ENCODE assay signal across 35 cellular contexts in the genomic region with DNA sequence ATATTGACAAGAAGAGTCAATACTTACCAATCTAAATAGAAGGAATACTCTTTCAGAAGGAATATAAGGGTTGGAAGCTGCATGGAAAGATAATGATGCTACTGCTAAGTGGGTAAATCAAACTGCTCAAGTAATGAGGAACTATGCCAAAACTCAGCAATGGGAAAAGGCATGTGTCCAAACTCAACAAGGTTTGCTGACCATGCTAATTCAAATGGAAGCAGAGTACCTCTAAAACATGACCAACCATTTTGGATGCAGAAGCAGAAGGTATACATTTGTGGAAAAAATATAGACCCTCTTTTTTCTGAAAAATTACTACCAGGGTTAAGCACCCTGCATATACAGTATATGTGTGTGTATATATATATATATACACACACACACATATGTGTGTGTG.
"Had no signal": no experiment of that assay in that cellular context is flagged by ENCODE, and none has a peak within 500 bp of the region (broad histone marks: within the 10 kb centered on the region; RNA-seq: fewer than 3 reads in every experiment).

No MANE protein-coding gene starts in this region.

- DNase-seq: activated B cell treated with CpG ODN at 0.5 μM for 24 hours; activated CD4-positive, alpha-beta memory T cell treated with anti-CD3 and anti-CD28 coated beads for 36 hours; activated CD4-positive, alpha-beta T cell treated with anti-CD3 and anti-CD28 coated beads for 4 hours; activated CD4-positive, alpha-beta T cell treated with anti-CD3 and anti-CD28 coated beads, Interleukin-2, amount 10 ng/mL, durations not matched to agents 24 days and 14 days; activated CD4-positive, alpha-beta T cell treated with anti-CD3 and anti-CD28 coated beads, Interleukin-2, amount 50 U/mL, for 1 hour; activated CD4-positive, alpha-beta T cell treated with anti-CD3 and anti-CD28 coated beads, Interleukin-2, amount 50 U/mL, for 4 hours; activated CD4-positive, CD25-positive, alpha-beta regulatory T cell treated with anti-CD3 and anti-CD28 coated beads, Interleukin-2, amount 50 U/mL, for 72 hours; activated CD8-positive, alpha-beta memory T cell treated with anti-CD3 and anti-CD28 coated beads, Interleukin-2, amount 50 U/mL, for 4 hours; activated CD8-positive, alpha-beta T cell treated with anti-CD3 and anti-CD28 coated beads for 36 hours; activated effector memory CD4-positive, alpha-beta T cell treated with anti-CD3 and anti-CD28 coated beads, Interleukin-2, amount 50 U/mL, for 16 hours; activated naive CD4-positive, alpha-beta T cell; activated naive CD4-positive, alpha-beta T cell treated with anti-CD3 and anti-CD28 coated beads for 36 hours; activated naive CD4-positive, alpha-beta T cell treated with anti-CD3 and anti-CD28 coated beads, Interleukin-2, amount 50 U/mL, for 16 hours; activated naive CD8-positive, alpha-beta T cell treated with anti-CD3 and anti-CD28 coated beads for 36 hours; activated T-cell treated with anti-CD3 and anti-CD28 coated beads for 4 hours; activated T-cell treated with anti-CD3 and anti-CD28 coated beads, Interleukin-2, amount 50 U/mL, for 1 hour; activated T-cell treated with anti-CD3 and anti-CD28 coated beads, Interleukin-2, amount 50 U/mL, for 4 hours; activated T-cell treated with anti-CD3 and anti-CD28 coated beads, Interleukin-2, amount 50 U/mL, for 72 hours; adrenal gland; amniotic stem cell; aorta; body of pancreas; brain microvascular endothelial cell; central memory CD4-positive, alpha-beta T cell; T-helper 2 cell; T-helper 9 cell had no signal

- H3K36me3 ChIP-seq: adrenal gland, brain microvascular endothelial cell, breast epithelium had no signal

- H3K27me3 ChIP-seq: adrenal gland, body of pancreas, brain microvascular endothelial cell, breast epithelium had no signal

- H3K4me3 Mint-ChIP-seq: activated B cell treated with CpG ODN at 0.5 μM for 24 hours; activated CD4-positive, alpha-beta memory T cell treated with anti-CD3 and anti-CD28 coated beads for 36 hours; activated CD4-positive, alpha-beta T cell treated with anti-CD3 and anti-CD28 coated beads, Interleukin-2, amount 10 ng/mL, durations not matched to agents 24 days and 14 days; activated CD8-positive, alpha-beta T cell treated with anti-CD3 and anti-CD28 coated beads for 36 hours; activated naive CD4-positive, alpha-beta T cell treated with anti-CD3 and anti-CD28 coated beads for 36 hours; activated naive CD8-positive, alpha-beta T cell treated with anti-CD3 and anti-CD28 coated beads for 36 hours; activated T-cell treated with anti-CD3 and anti-CD28 coated beads, Interleukin-2, amount 50 U/mL, for 4 hours; activated T-cell treated with anti-CD3 and anti-CD28 coated beads, Interleukin-2, amount 50 U/mL, for 72 hours; activated T-helper 1 cell treated with anti-CD3 and anti-CD28 coated beads, Interleukin-12 subunit alpha, Interleukin-12 subunit beta, Interleukin-2, Interleukin-4 antibody, amounts not matched to agents 30 ng/mL and 10 ng/mL and 1 ng/mL, durations not matched to agents 14 hours and 24 hours and 36 hours; activated T-helper 17 cell treated with anti-CD3 and anti-CD28 coated beads, Interleukin-2, amount 50 U/mL, for 72 hours; T-helper 2 cell treated with Interferon-gamma antibody and Interleukin-4, amounts not matched to agents 5 μg/mL and 100 μg/mL, for 36 hours had no signal

- H3K27ac ChIP-seq: adrenal gland, body of pancreas, brain microvascular endothelial cell, breast epithelium, coronary artery, VCaP had no signal

- ATAC-seq: activated CD8-positive, alpha-beta T cell treated with anti-CD3 and anti-CD28 coated beads for 36 hours; activated naive CD4-positive, alpha-beta T cell treated with anti-CD3 and anti-CD28 coated beads, Interleukin-2, amount 50 U/mL, for 72 hours; activated T-cell treated with anti-CD3 and anti-CD28 coated beads, Interleukin-2, amount 50 U/mL, for 4 hours; activated T-cell treated with anti-CD3 and anti-CD28 coated beads, Interleukin-2, amount 50 U/mL, for 72 hours; activated T-helper 17 cell treated with anti-CD3 and anti-CD28 coated beads, Interleukin-2, amount 50 U/mL, for 72 hours; body of pancreas had no signal

- H3K4me1 ChIP-seq: breast epithelium had no signal

- H3K27me3 Mint-ChIP-seq: activated B cell treated with CpG ODN at 0.5 μM for 24 hours had no signal

- H3K4me1 Mint-ChIP-seq: activated B cell treated with CpG ODN at 0.5 μM for 24 hours; activated CD4-positive, alpha-beta T cell treated with anti-CD3 and anti-CD28 coated beads, Interleukin-2, amount 10 ng/mL, durations not matched to agents 24 days and 14 days; activated naive CD8-positive, alpha-beta T cell treated with anti-CD3 and anti-CD28 coated beads for 36 hours; activated T-helper 17 cell treated with anti-CD3 and anti-CD28 coated beads, Interleukin-2, amount 50 U/mL, for 72 hours had no signal

- FAIRE-seq: colon, TTC549 had no signal

- H3K4me3 ChIP-seq: adrenal gland, body of pancreas, breast epithelium, coronary artery had no signal

- H3K27ac Mint-ChIP-seq: activated B cell treated with CpG ODN at 0.5 μM for 24 hours; activated CD4-positive, alpha-beta memory T cell treated with anti-CD3 and anti-CD28 coated beads for 36 hours; activated CD4-positive, alpha-beta T cell treated with anti-CD3 and anti-CD28 coated beads, Interleukin-2, amount 10 ng/mL, durations not matched to agents 24 days and 14 days; activated CD8-positive, alpha-beta T cell treated with anti-CD3 and anti-CD28 coated beads for 36 hours; activated naive CD4-positive, alpha-beta T cell treated with anti-CD3 and anti-CD28 coated beads for 36 hours; activated naive CD4-positive, alpha-beta T cell treated with anti-CD3 and anti-CD28 coated beads, Interleukin-2, amount 50 U/mL, for 72 hours; activated naive CD8-positive, alpha-beta T cell treated with anti-CD3 and anti-CD28 coated beads for 36 hours; activated T-cell treated with anti-CD3 and anti-CD28 coated beads, Interleukin-2, amount 50 U/mL, for 72 hours; activated T-helper 1 cell treated with anti-CD3 and anti-CD28 coated beads, Interleukin-12 subunit alpha, Interleukin-12 subunit beta, Interleukin-2, Interleukin-4 antibody, amounts not matched to agents 30 ng/mL and 10 ng/mL and 1 ng/mL, durations not matched to agents 14 hours and 24 hours and 36 hours; activated T-helper 17 cell treated with anti-CD3 and anti-CD28 coated beads, Interleukin-2, amount 50 U/mL, for 72 hours; T-helper 2 cell treated with Interferon-gamma antibody and Interleukin-4, amounts not matched to agents 5 μg/mL and 100 μg/mL, for 36 hours had no signal

- H3K9me3 ChIP-seq: adrenal gland, body of pancreas, breast epithelium had no signal

- H3K36me3 Mint-ChIP-seq: activated CD4-positive, alpha-beta memory T cell treated with anti-CD3 and anti-CD28 coated beads for 36 hours; activated naive CD8-positive, alpha-beta T cell treated with anti-CD3 and anti-CD28 coated beads for 36 hours had no signal
